ENCODE assay signal across 7 cellular contexts in the genomic region with DNA sequence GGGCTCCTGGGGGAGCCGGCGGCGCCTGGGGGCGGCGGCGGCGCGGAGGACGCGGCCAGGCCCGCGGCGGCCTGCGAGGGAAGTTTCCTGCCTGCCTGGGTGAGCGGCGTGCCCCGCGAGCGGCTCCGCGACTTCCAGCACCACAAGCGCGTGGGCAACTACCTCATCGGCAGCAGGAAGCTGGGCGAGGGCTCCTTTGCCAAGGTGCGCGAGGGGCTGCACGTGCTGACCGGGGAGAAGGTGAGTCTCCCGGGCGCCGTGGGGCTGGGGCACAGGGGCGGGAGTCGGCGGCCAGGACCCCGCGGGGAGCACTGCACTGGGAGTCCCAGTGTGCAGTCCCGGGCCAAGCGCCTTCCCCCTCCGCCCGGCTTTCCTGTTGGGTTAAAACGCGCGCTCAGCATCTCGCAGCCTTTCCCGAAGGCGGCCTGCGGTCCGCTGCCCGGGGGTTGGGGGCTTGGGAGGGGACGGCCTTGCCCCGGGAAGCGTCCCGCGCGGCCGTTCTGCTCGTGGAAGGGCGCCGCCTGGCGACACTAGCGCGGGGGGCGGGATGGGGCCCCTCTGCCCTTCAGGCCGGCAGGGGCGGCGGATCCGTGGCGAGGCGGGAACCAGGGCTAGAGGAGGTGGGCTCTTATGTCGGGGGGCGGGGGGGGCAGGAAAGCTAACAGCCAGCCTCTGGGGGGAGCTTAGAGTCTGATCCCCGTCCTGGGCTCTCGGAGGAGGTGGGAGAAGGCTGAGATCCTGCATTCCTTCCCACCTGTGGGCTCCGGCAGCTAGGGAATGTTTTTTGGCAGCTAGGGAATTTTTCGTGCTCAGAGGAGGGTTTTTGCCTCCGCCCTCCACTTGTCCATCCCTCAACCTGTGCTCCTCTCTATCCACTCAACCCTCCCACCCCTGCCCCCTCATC. TPM values are rescaled to one million over a fixed set of nuclear protein-coding genes. Genes with fewer than 3 reads are reported as not detected.
DNase-seq lines count a peak whose midpoint lies in the region; ATAC-seq and TF ChIP-seq lines count a peak whose summit lies in the region.

No MANE protein-coding gene starts in this region.

- H3K4me3 ChIP-seq in left ventricle myocardium inferior (peak overlapping the region; percentile 72), sigmoid colon (peak overlapping the region; percentile 24 to 71 (median 58))

- peak; percentile 66 for ATAC-seq in activated T-helper 17 cell treated with anti-CD3 and anti-CD28 coated beads, Interleukin-2, amount 50 U/mL, for 72 hours (replicated peaks)
- no peak for ATAC-seq in HG02981 (IDR thresholded peaks at IDR 0.05; ENCODE audit: unreplicated experiment)

- peak overlapping the region; percentile 16 for H3K4me3 Mint-ChIP-seq in activated T-helper 17 cell treated with anti-CD3 and anti-CD28 coated beads, Interleukin-2, amount 50 U/mL, for 72 hours

- no peak overlapping the region for H3K27ac ChIP-seq in left ventricle myocardium inferior (replicated peaks)
- peak overlapping the region in 3 of 4 donors; percentile 59 to 74 (median 71) for H3K27ac ChIP-seq in sigmoid colon

- in situ Hi-C loops in GM13977 (cut with MboI; ENCODE audit: low pct_unique_long_range_greater_than_20kb, low sequenced_read_pairs, unreplicated experiment): no loop called here

- H3K27ac Mint-ChIP-seq in activated T-helper 17 cell treated with anti-CD3 and anti-CD28 coated beads, Interleukin-2, amount 50 U/mL, for 72 hours: no peak overlapping the region

- H3K4me1 ChIP-seq in left ventricle myocardium inferior: peaks cover 28% of the 10 kb centered on the region
- peaks cover 0 to 39% (median 31%) of the 10 kb centered on the region in 4 donors for H3K4me1 ChIP-seq in sigmoid colon

- TF ChIP-seq EP300 in sigmoid colon (IDR thresholded peaks at IDR 0.05): no peak

- H3K27me3 ChIP-seq in left ventricle myocardium inferior (ENCODE audit: low read depth) (peaks cover 72% of the 10 kb centered on the region), sigmoid colon (peaks cover 0 to 21% (median 21%) of the 10 kb centered on the region in 3 donors)

- 1% methylated on average over 77 of the region's 77 CpGs for WGBS in sigmoid colon, 2 donors

- TF ChIP-seq CTCF in GM13977 (IDR thresholded peaks at IDR 0.05; ENCODE audit: extremely low read depth, insufficient read depth, missing control alignments) (peak; percentile 64), left ventricle myocardium inferior (IDR thresholded peaks at IDR 0.05; ENCODE audit: borderline replicate concordance) (peak; percentile 63), sigmoid colon (IDR thresholded peaks at IDR 0.05) (peak in 3 of 4 experiments; percentile 32 to 63 (median 37))

- intact Hi-C loops in left ventricle myocardium inferior (cut with micrococcal nuclease): no loop called here
- intact Hi-C loops in sigmoid colon (cut with DNase I): no loop called here

- no peaks in the 10 kb centered on the region for H3K4me1 Mint-ChIP-seq in activated T-helper 17 cell treated with anti-CD3 and anti-CD28 coated beads, Interleukin-2, amount 50 U/mL, for 72 hours

- peaks cover 38% of the 10 kb centered on the region for H3K27me3 Mint-ChIP-seq in activated T-helper 17 cell treated with anti-CD3 and anti-CD28 coated beads, Interleukin-2, amount 50 U/mL, for 72 hours

- H3K36me3 ChIP-seq in left ventricle myocardium inferior: no peaks in the 10 kb centered on the region
- no peaks in the 10 kb centered on the region for H3K36me3 ChIP-seq in sigmoid colon

- H3K9me3 Mint-ChIP-seq in activated T-helper 17 cell treated with anti-CD3 and anti-CD28 coated beads, Interleukin-2, amount 50 U/mL, for 72 hours: no peaks in the 10 kb centered on the region

- DNase-seq in GM13977 (ENCODE audit: low spot score) (peak; percentile 55), NCI-H2196 treated with DMSO at 0.1 percent for 48 hours (lab: John Stamatoyannopoulos, UW; ENCODE audit: unreplicated experiment) (peak; percentile 18), left ventricle myocardium inferior (peak; percentile 33), sigmoid colon (peak; percentile 72), GDM1 (lab: John Stamatoyannopoulos, UW) (no peak)

- TF ChIP-seq POLR2A in sigmoid colon (IDR thresholded peaks at IDR 0.05): no peak

- no peaks in the 10 kb centered on the region for H3K36me3 Mint-ChIP-seq in activated T-helper 17 cell treated with anti-CD3 and anti-CD28 coated beads, Interleukin-2, amount 50 U/mL, for 72 hours (ENCODE audit: low read depth)

- H3K9me3 ChIP-seq in left ventricle myocardium inferior (replicated peaks) (no peaks in the 10 kb centered on the region), sigmoid colon (no peaks in the 10 kb centered on the region)

RNA-seq across cellular contexts. Expression of a gene that starts 1.1 kb away (rescaled TPM):
- under 1 TPM; 0.61 to 0.85 TPM for total RNA-seq in activated T-helper 17 cell treated with anti-CD3 and anti-CD28 coated beads, Interleukin-2, amount 50 U/mL, for 72 hours
- total RNA-seq in left ventricle myocardium inferior (0.44 TPM), sigmoid colon (1 to 10 TPM in 2 of 4 donors, under 1 TPM in 2; 0.71 to 1.9 (median 1.1) TPM)
- 1 to 10 TPM; 1.2 to 2.6 (median 2.1) TPM for polyA plus RNA-seq in sigmoid colon
